Comparison of ENCODE assay signal across 20 cellular contexts in the genomic region with DNA sequence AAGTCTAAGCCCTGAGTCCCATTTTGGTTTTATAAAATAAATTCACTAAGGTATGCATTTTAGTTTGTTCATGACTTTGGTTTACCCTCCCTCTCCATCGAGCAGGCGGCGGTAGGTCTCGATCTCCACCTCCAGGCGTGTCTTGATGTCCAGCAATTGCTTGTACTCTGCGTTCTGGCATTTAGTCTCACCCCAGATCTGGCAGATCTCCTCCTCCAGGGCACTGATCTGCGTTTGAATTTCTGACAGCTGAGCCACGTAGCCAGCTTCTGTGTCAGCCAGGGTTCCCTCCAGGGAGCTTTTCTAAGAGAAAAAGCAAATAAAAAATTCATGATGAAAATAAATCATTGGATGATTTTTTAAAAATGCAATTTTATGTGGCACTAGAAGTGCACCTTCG. TPM values are rescaled to one million over a fixed set of nuclear protein-coding genes. Genes with fewer than 3 reads are reported as not detected.
A peak's percentile ranks its signal among the peaks of the same experiment; 100 is the strongest.
DNase-seq lines count a peak whose midpoint lies in the region; ATAC-seq, FAIRE-seq and TF ChIP-seq lines count a peak whose summit lies in the region.
"Had no signal": no experiment of that assay in that cellular context is flagged by ENCODE, and none has a peak within 500 bp of the region (broad histone marks: within the 10 kb centered on the region; RNA-seq: fewer than 3 reads in every experiment).

No MANE protein-coding gene starts in this region.

- H3K79me2 ChIP-seq in neural cell (replicated peaks; ENCODE audit: insufficient read depth, low read length) (no peaks in the 10 kb centered on the region), HepG2 (ENCODE audit: insufficient read depth, low read length) (no peaks in the 10 kb centered on the region)

- TF ChIP-seq POLR2A in uterus (IDR thresholded peaks at IDR 0.05) (no peak), HepG2 (IDR thresholded peaks at IDR 0.05; ENCODE audit: insufficient read depth in 1 of 2, low read depth in 2 of 2, low read length in 2 of 2) (no peak)

- no peaks in the 10 kb centered on the region for H3K9me2 ChIP-seq in neural cell (ENCODE audit: insufficient read depth, low read length)

- H3K9me3 ChIP-seq in left ventricle myocardium inferior (replicated peaks), result no peaks in the 10 kb centered on the region
- no peaks in the 10 kb centered on the region for H3K9me3 ChIP-seq in neural cell (ENCODE audit: low read length)
- no peaks in the 10 kb centered on the region for H3K9me3 ChIP-seq in uterus
- no peaks in the 10 kb centered on the region for H3K9me3 ChIP-seq in HepG2 (ENCODE audit: low read length)
- H3K9me3 ChIP-seq: Peyer's patch had no signal

- H3K9me3 Mint-ChIP-seq in stimulated activated effector memory CD8-positive, alpha-beta T cell treated with anti-CD3 and anti-CD28 coated beads, Interleukin-12 subunit alpha, Interleukin-12 subunit beta, amount 100 ng/mL, for 72 hours, result no peaks in the 10 kb centered on the region

- no peaks in the 10 kb centered on the region for H3K4me1 Mint-ChIP-seq in stimulated activated effector memory CD8-positive, alpha-beta T cell treated with anti-CD3 and anti-CD28 coated beads, Interleukin-12 subunit alpha, Interleukin-12 subunit beta, amount 100 ng/mL, for 72 hours

- in situ Hi-C loops in HepG2 (cut with HindIII; ENCODE audit: extremely low pct_ligation_motif_present, low pct_unique_long_range_greater_than_20kb), result no loop called here

- TF ChIP-seq EP300 in neural cell (conservative IDR thresholded peaks at IDR 0.05; ENCODE audit: poor library complexity, severe bottlenecking) (no peak), HepG2 (IDR thresholded peaks at IDR 0.05; ENCODE audit: low read depth in 2 of 2, low read length in 2 of 2) (no peak), HepG2 (CRISPR knock-in tag; IDR thresholded peaks at IDR 0.05; ENCODE audit: borderline replicate concordance) (no peak)

- 44% methylated on average over 9 of the region's 9 CpGs for WGBS in HepG2 (ENCODE audit: low lambda C conversion rate)

- H2AFZ ChIP-seq in neural cell (ENCODE audit: low read depth, low read length) (peak overlapping the region; percentile 14), HepG2 (ENCODE audit: low read length) (no peak overlapping the region)
- H2AFZ ChIP-seq: GM23248 had no signal

- TF ChIP-seq RAD21 in neural cell (conservative IDR thresholded peaks at IDR 0.05) (no peak), HepG2 (CRISPR knock-in tag; IDR thresholded peaks at IDR 0.05) (no peak)

- H3K4me3 ChIP-seq in left ventricle myocardium inferior (no peak overlapping the region), neural cell (ENCODE audit: low read length) (peak overlapping the region; percentile 41), uterus (no peak overlapping the region), HepG2 (replicated peaks in 1 of 3; ENCODE audit: insufficient read depth in 1 of 3, low read depth in 2 of 3, low read length in 3 of 3) (no peak overlapping the region)
- H3K4me3 ChIP-seq: GM23248, K562, Peyer's patch had no signal

- H3K4me2 ChIP-seq in neural cell (ENCODE audit: low read length) (peak overlapping the region; percentile 51), HepG2 (ENCODE audit: low read depth, low read length) (no peak overlapping the region)

- H3K36me3 ChIP-seq in left ventricle myocardium inferior (no peaks in the 10 kb centered on the region), neural cell (ENCODE audit: insufficient read depth, low read length) (no peaks in the 10 kb centered on the region), uterus (no peaks in the 10 kb centered on the region), HepG2 (replicated peaks in 1 of 2; ENCODE audit: control insufficient read depth in 1 of 2, insufficient read depth in 2 of 2, low read length in 2 of 2) (no peaks in the 10 kb centered on the region)
- H3K36me3 ChIP-seq: Peyer's patch had no signal

- no peaks in the 10 kb centered on the region for H3F3A ChIP-seq in neural cell (ENCODE audit: insufficient read depth, low read length, poor library complexity, severe bottlenecking)

- no peaks in the 10 kb centered on the region for H3K36me3 Mint-ChIP-seq in stimulated activated effector memory CD8-positive, alpha-beta T cell treated with anti-CD3 and anti-CD28 coated beads, Interleukin-12 subunit alpha, Interleukin-12 subunit beta, amount 100 ng/mL, for 72 hours

- CTCF ChIA-PET in HepG2 (lab: Yijun Ruan, JAX; ENCODE audit: low intra/inter-chr PET ratio, low total read pairs), result no interaction called here

- H3K4me1 ChIP-seq in left ventricle myocardium inferior (no peaks in the 10 kb centered on the region), uterus (no peaks in the 10 kb centered on the region), HepG2 (ENCODE audit: insufficient read depth, low read length) (peaks cover 19% of the 10 kb centered on the region)
- H3K4me1 ChIP-seq: Peyer's patch had no signal

- TF ChIP-seq CTCF in left ventricle myocardium inferior (IDR thresholded peaks at IDR 0.05; ENCODE audit: borderline replicate concordance) (no peak), neural cell (IDR thresholded peaks at IDR 0.05; ENCODE audit: poor library complexity, severe bottlenecking) (no peak), uterus (IDR thresholded peaks at IDR 0.05) (no peak), HepG2 (CRISPR knock-in tag; IDR thresholded peaks at IDR 0.05) (no peak)

- H3K27me3 ChIP-seq in left ventricle myocardium inferior (ENCODE audit: low read depth), result peaks cover 71% of the 10 kb centered on the region
- H3K27me3 ChIP-seq in neural cell (ENCODE audit: insufficient read depth, low read depth, low read length), result no peaks in the 10 kb centered on the region
- no peaks in the 10 kb centered on the region for H3K27me3 ChIP-seq in uterus
- H3K27me3 ChIP-seq in HepG2 (ENCODE audit: control insufficient read depth in 1 of 2, insufficient read depth in 2 of 2, low read length in 2 of 2), result peaks cover 2 to 22% of the 10 kb centered on the region in 2 experiments; a peak in 3 of 5 replicates
- H3K27me3 ChIP-seq: Peyer's patch had no signal

- no peak for FAIRE-seq in HepG2 (lab: Jason Lieb, UNC)
- FAIRE-seq: G401.6, GM12891, K562 had no signal

- H3K4me3 Mint-ChIP-seq in stimulated activated effector memory CD8-positive, alpha-beta T cell treated with anti-CD3 and anti-CD28 coated beads, Interleukin-12 subunit alpha, Interleukin-12 subunit beta, amount 100 ng/mL, for 72 hours, result no peak overlapping the region

- no peaks in the 10 kb centered on the region for H4K20me1 ChIP-seq in neural cell (ENCODE audit: insufficient read depth)
- H4K20me1 ChIP-seq in HepG2 (ENCODE audit: insufficient read depth, low read length), result no peaks in the 10 kb centered on the region

- ATAC-seq in Right ventricle myocardium superior (ENCODE audit: poor library complexity) (peak; percentile 74), HepG2 (no peak)
- ATAC-seq in stimulated activated effector memory CD8-positive, alpha-beta T cell treated with anti-CD3 and anti-CD28 coated beads, Interleukin-12 subunit alpha, Interleukin-12 subunit beta, amount 100 ng/mL, for 72 hours, result no peak
- ATAC-seq: K562 had no signal

- H3K27ac ChIP-seq in left ventricle myocardium inferior (replicated peaks) (no peak overlapping the region), neural cell (ENCODE audit: low read length) (peak overlapping the region; percentile 57), uterus (peak overlapping the region; percentile 1 to 30), HepG2 (ENCODE audit: extremely low read length, insufficient read depth, low read length) (no peak overlapping the region)
- H3K27ac ChIP-seq: GM23248, HL-60, Peyer's patch had no signal

- no TSS peak for BruUV-seq in HepG2 (replicated peaks; lab: Mats Ljungman, UMichigan)

- intact Hi-C loops in Right ventricle myocardium superior (cut with DNase I), result no loop called here
- intact Hi-C loops in left ventricle myocardium inferior (cut with micrococcal nuclease), result no loop called here
- intact Hi-C loops in uterus (cut with DNase I; ENCODE audit: low total_unique reads), result no loop called here
- intact Hi-C loops in HepG2 (cut with micrococcal nuclease; ENCODE audit: unreplicated experiment), result no loop called here

- peak; percentile 47 for DNase-seq in Right ventricle myocardium superior
- no peak for DNase-seq in left ventricle myocardium inferior
- DNase-seq in fibroblast of peridontal ligament (ENCODE audit: extremely low read depth), result peak; percentile 23
- peak; percentile 46 to 61 for DNase-seq in uterus
- no peak for DNase-seq in stimulated activated effector memory CD8-positive, alpha-beta T cell treated with anti-CD3 and anti-CD28 coated beads, Interleukin-12 subunit alpha, Interleukin-12 subunit beta, amount 100 ng/mL, for 72 hours (ENCODE audit: low spot score in 2 of 2)
- no peak for DNase-seq in HepG2 (ENCODE audit: low spot score)
- no peak for DNase-seq in NCI-H146 treated with DMSO at 0.1 percent for 48 hours (lab: John Stamatoyannopoulos, UW; ENCODE audit: unreplicated experiment)
- DNase-seq: AML-193, GM23248, NCI-H146, NCI-H446 treated with DMSO at 0.1 percent for 48 hours, NCI-H748 treated with DMSO at 0.1 percent for 48 hours, Peyer's patch, SHP77 treated with DMSO at 0.1 percent for 48 hours had no signal

- POLR2A ChIA-PET in HepG2 (lab: Yijun Ruan, JAX), result no interaction called here

- H3K9ac ChIP-seq in neural cell (ENCODE audit: low read length) (no peak overlapping the region), HepG2 (ENCODE audit: insufficient read depth, low read depth, low read length) (no peak overlapping the region)
- H3K9ac ChIP-seq: GM23248 had no signal

- H3K27ac Mint-ChIP-seq in stimulated activated effector memory CD8-positive, alpha-beta T cell treated with anti-CD3 and anti-CD28 coated beads, Interleukin-12 subunit alpha, Interleukin-12 subunit beta, amount 100 ng/mL, for 72 hours, result no peak overlapping the region

RNA-seq across cellular contexts. Expression of a gene that starts 4.2 kb away (rescaled TPM):
- not detected for total RNA-seq in Right ventricle myocardium superior
- total RNA-seq in left ventricle myocardium inferior, result not detected
- polyA plus RNA-seq in neural cell, result 0.83 TPM in 1 of 2 replicates, not detected in the other
- polyA minus RNA-seq in neural cell, result not detected in 2 replicates
- not detected for total RNA-seq in uterus
- total RNA-seq in HepG2 (2016; rRNA removed; fragmentation: Illumina TruSeq; extraction: Trizol), result not detected in 2 replicates
- not detected in 2 replicates for total RNA-seq in HepG2 (2016; cell fraction: cytosol; rRNA removed; fragmentation: Illumina TruSeq; extraction: Trizol; ENCODE audit: low read depth)
- not detected in 2 replicates for total RNA-seq in HepG2 (2016; cell fraction: insoluble cytoplasmic fraction; rRNA removed; fragmentation: Illumina TruSeq; extraction: Trizol)
- total RNA-seq in HepG2 (2016; cell fraction: membrane; rRNA removed; fragmentation: Illumina TruSeq; extraction: Trizol), result not detected in 2 replicates
- not detected in 2 replicates for total RNA-seq in HepG2 (2016; cell fraction: nucleus; rRNA removed; fragmentation: Illumina TruSeq; extraction: Trizol)
- polyA plus RNA-seq in HepG2 (2011; rRNA removed), result not detected in 2 replicates
- not detected in 2 replicates for polyA plus RNA-seq in HepG2 (2011; cell fraction: cytosol; rRNA removed)
- polyA plus RNA-seq in HepG2 (2011; cell fraction: nucleus; rRNA removed), result not detected in 2 replicates
- not detected in 2 replicates for polyA plus RNA-seq in HepG2 (2012)
- polyA plus RNA-seq in HepG2 (2016; cell fraction: cytosol; fragmentation: Illumina TruSeq; extraction: Trizol; ENCODE audit: low read depth), result not detected in 2 replicates
- not detected in 2 replicates for polyA plus RNA-seq in HepG2 (2016; cell fraction: insoluble cytoplasmic fraction; fragmentation: Illumina TruSeq; extraction: Trizol; ENCODE audit: low read depth)
- not detected in 2 replicates for polyA plus RNA-seq in HepG2 (2016; cell fraction: membrane; fragmentation: Illumina TruSeq; extraction: Trizol; ENCODE audit: low read depth)
- polyA plus RNA-seq in HepG2 (2016; cell fraction: nucleus; fragmentation: Illumina TruSeq; extraction: Trizol; ENCODE audit: insufficient read depth, low read depth), result not detected in 2 replicates
- not detected in 2 replicates for polyA minus RNA-seq in HepG2 (2011; rRNA and poly(A)+ RNA removed; ENCODE audit: low replicate concordance)
- not detected in 2 replicates for polyA minus RNA-seq in HepG2 (2011; cell fraction: cytosol; rRNA and poly(A)+ RNA removed)
- polyA minus RNA-seq in HepG2 (2011; cell fraction: nucleus; rRNA and poly(A)+ RNA removed), result not detected in 2 replicates
- total RNA-seq: A673, GM23248, K562 had no signal
- polyA plus RNA-seq: GM23248, K562 had no signal

RNA-seq across cellular contexts. Expression of a gene that starts 34.4 kb away (rescaled TPM):
- total RNA-seq in Right ventricle myocardium superior (not detected), left ventricle myocardium inferior (0.38 TPM), uterus (1 to 10 TPM in 3 of 4 donors, not detected in 1; 1.6 to 4.2 (median 2.6) TPM), HepG2 (2016; rRNA removed; fragmentation: Illumina TruSeq; extraction: Trizol) (not detected in 2 replicates)
- polyA plus RNA-seq in neural cell (13.6 and 15.1 TPM in 2 replicates), HepG2 (2011; rRNA removed) (not detected in 2 replicates)
- 8.5 and 10.3 TPM in 2 replicates for polyA minus RNA-seq in neural cell
- total RNA-seq in HepG2 (2016; cell fraction: cytosol; rRNA removed; fragmentation: Illumina TruSeq; extraction: Trizol; ENCODE audit: low read depth), result not detected in 2 replicates
- not detected in 2 replicates for total RNA-seq in HepG2 (2016; cell fraction: insoluble cytoplasmic fraction; rRNA removed; fragmentation: Illumina TruSeq; extraction: Trizol)
- total RNA-seq in HepG2 (2016; cell fraction: membrane; rRNA removed; fragmentation: Illumina TruSeq; extraction: Trizol), result not detected in 2 replicates
- total RNA-seq in HepG2 (2016; cell fraction: nucleus; rRNA removed; fragmentation: Illumina TruSeq; extraction: Trizol), result not detected in 2 replicates
- not detected in 2 replicates for polyA plus RNA-seq in HepG2 (2011; cell fraction: cytosol; rRNA removed)
- not detected in 2 replicates for polyA plus RNA-seq in HepG2 (2011; cell fraction: nucleus; rRNA removed)
- polyA plus RNA-seq in HepG2 (2012), result not detected in 2 replicates
- polyA plus RNA-seq in HepG2 (2016; cell fraction: cytosol; fragmentation: Illumina TruSeq; extraction: Trizol; ENCODE audit: low read depth), result not detected in 2 replicates
- not detected in 2 replicates for polyA plus RNA-seq in HepG2 (2016; cell fraction: insoluble cytoplasmic fraction; fragmentation: Illumina TruSeq; extraction: Trizol; ENCODE audit: low read depth)
- not detected in 2 replicates for polyA plus RNA-seq in HepG2 (2016; cell fraction: membrane; fragmentation: Illumina TruSeq; extraction: Trizol; ENCODE audit: low read depth)
- not detected in 2 replicates for polyA plus RNA-seq in HepG2 (2016; cell fraction: nucleus; fragmentation: Illumina TruSeq; extraction: Trizol; ENCODE audit: insufficient read depth, low read depth)
- polyA minus RNA-seq in HepG2 (2011; rRNA and poly(A)+ RNA removed; ENCODE audit: low replicate concordance), result not detected in 2 replicates
- not detected in 2 replicates for polyA minus RNA-seq in HepG2 (2011; cell fraction: cytosol; rRNA and poly(A)+ RNA removed)
- not detected in 2 replicates for polyA minus RNA-seq in HepG2 (2011; cell fraction: nucleus; rRNA and poly(A)+ RNA removed)
- total RNA-seq: A673, GM23248 had no signal
- polyA plus RNA-seq: GM23248 had no signal

RNA-seq across cellular contexts. Expression of a gene that starts 51.7 kb away (rescaled TPM):
- total RNA-seq in Right ventricle myocardium superior, result 49.5 TPM
- 58.6 TPM for total RNA-seq in left ventricle myocardium inferior
- polyA plus RNA-seq in neural cell, result 245 and 248 TPM in 2 replicates
- 241 and 295 TPM in 2 replicates for polyA minus RNA-seq in neural cell
- total RNA-seq in uterus, result 100 to 1,000 TPM; 109 to 401 (median 159) TPM
- 127 and 168 TPM in 2 replicates for total RNA-seq in HepG2 (2016; rRNA removed; fragmentation: Illumina TruSeq; extraction: Trizol)
- 29.3 and 32.5 TPM in 2 replicates for total RNA-seq in HepG2 (2016; cell fraction: cytosol; rRNA removed; fragmentation: Illumina TruSeq; extraction: Trizol; ENCODE audit: low read depth)
- 131 and 158 TPM in 2 replicates for total RNA-seq in HepG2 (2016; cell fraction: insoluble cytoplasmic fraction; rRNA removed; fragmentation: Illumina TruSeq; extraction: Trizol)
- total RNA-seq in HepG2 (2016; cell fraction: membrane; rRNA removed; fragmentation: Illumina TruSeq; extraction: Trizol), result 43.0 and 52.4 TPM in 2 replicates
- total RNA-seq in HepG2 (2016; cell fraction: nucleus; rRNA removed; fragmentation: Illumina TruSeq; extraction: Trizol), result 127 and 130 TPM in 2 replicates
- polyA plus RNA-seq in HepG2 (2011; rRNA removed), result 34.6 and 43.5 TPM in 2 replicates
- polyA plus RNA-seq in HepG2 (2011; cell fraction: cytosol; rRNA removed), result 18.5 and 25.3 TPM in 2 replicates
- 28.3 and 35.1 TPM in 2 replicates for polyA plus RNA-seq in HepG2 (2011; cell fraction: nucleus; rRNA removed)
- polyA plus RNA-seq in HepG2 (2012), result 73.1 and 98.6 TPM in 2 replicates
- 23.9 and 24.7 TPM in 2 replicates for polyA plus RNA-seq in HepG2 (2016; cell fraction: cytosol; fragmentation: Illumina TruSeq; extraction: Trizol; ENCODE audit: low read depth)
- polyA plus RNA-seq in HepG2 (2016; cell fraction: insoluble cytoplasmic fraction; fragmentation: Illumina TruSeq; extraction: Trizol; ENCODE audit: low read depth), result 212 and 228 TPM in 2 replicates
- polyA plus RNA-seq in HepG2 (2016; cell fraction: membrane; fragmentation: Illumina TruSeq; extraction: Trizol; ENCODE audit: low read depth), result 29.4 and 33.5 TPM in 2 replicates
- polyA plus RNA-seq in HepG2 (2016; cell fraction: nucleus; fragmentation: Illumina TruSeq; extraction: Trizol; ENCODE audit: insufficient read depth, low read depth), result 131 and 136 TPM in 2 replicates
- 17.7 and 44.6 TPM in 2 replicates for polyA minus RNA-seq in HepG2 (2011; rRNA and poly(A)+ RNA removed; ENCODE audit: low replicate concordance)
- 18.0 and 20.6 TPM in 2 replicates for polyA minus RNA-seq in HepG2 (2011; cell fraction: cytosol; rRNA and poly(A)+ RNA removed)
- polyA minus RNA-seq in HepG2 (2011; cell fraction: nucleus; rRNA and poly(A)+ RNA removed), result 170 and 179 TPM in 2 replicates

RNA-seq across cellular contexts. Expression of a gene that starts 55.8 kb away (rescaled TPM):
- total RNA-seq in Right ventricle myocardium superior, result not detected
- not detected for total RNA-seq in left ventricle myocardium inferior
- 0.19 and 0.56 TPM in 2 replicates for polyA plus RNA-seq in neural cell
- not detected in 2 replicates for polyA minus RNA-seq in neural cell
- total RNA-seq in uterus, result not detected
- total RNA-seq in HepG2 (2016; rRNA removed; fragmentation: Illumina TruSeq; extraction: Trizol), result not detected in 2 replicates
- not detected in 2 replicates for total RNA-seq in HepG2 (2016; cell fraction: cytosol; rRNA removed; fragmentation: Illumina TruSeq; extraction: Trizol; ENCODE audit: low read depth)
- not detected in 2 replicates for total RNA-seq in HepG2 (2016; cell fraction: insoluble cytoplasmic fraction; rRNA removed; fragmentation: Illumina TruSeq; extraction: Trizol)
- not detected in 2 replicates for total RNA-seq in HepG2 (2016; cell fraction: membrane; rRNA removed; fragmentation: Illumina TruSeq; extraction: Trizol)
- total RNA-seq in HepG2 (2016; cell fraction: nucleus; rRNA removed; fragmentation: Illumina TruSeq; extraction: Trizol), result not detected in 2 replicates
- not detected in 2 replicates for polyA plus RNA-seq in HepG2 (2011; rRNA removed)
- polyA plus RNA-seq in HepG2 (2011; cell fraction: cytosol; rRNA removed), result not detected in 2 replicates
- polyA plus RNA-seq in HepG2 (2011; cell fraction: nucleus; rRNA removed), result not detected in 2 replicates
- polyA plus RNA-seq in HepG2 (2012), result not detected in 2 replicates
- polyA plus RNA-seq in HepG2 (2016; cell fraction: cytosol; fragmentation: Illumina TruSeq; extraction: Trizol; ENCODE audit: low read depth), result not detected in 2 replicates
- not detected in 2 replicates for polyA plus RNA-seq in HepG2 (2016; cell fraction: insoluble cytoplasmic fraction; fragmentation: Illumina TruSeq; extraction: Trizol; ENCODE audit: low read depth)
- not detected in 2 replicates for polyA plus RNA-seq in HepG2 (2016; cell fraction: membrane; fragmentation: Illumina TruSeq; extraction: Trizol; ENCODE audit: low read depth)
- not detected in 2 replicates for polyA plus RNA-seq in HepG2 (2016; cell fraction: nucleus; fragmentation: Illumina TruSeq; extraction: Trizol; ENCODE audit: insufficient read depth, low read depth)
- polyA minus RNA-seq in HepG2 (2011; rRNA and poly(A)+ RNA removed; ENCODE audit: low replicate concordance), result not detected in 2 replicates
- not detected in 2 replicates for polyA minus RNA-seq in HepG2 (2011; cell fraction: cytosol; rRNA and poly(A)+ RNA removed)
- not detected in 2 replicates for polyA minus RNA-seq in HepG2 (2011; cell fraction: nucleus; rRNA and poly(A)+ RNA removed)
- total RNA-seq: GM23248, K562, Peyer's patch had no signal
- polyA plus RNA-seq: GM23248, K562 had no signal

Comparison
In these comparisons a context has a peak if more than half of its experiments do, and no peak if none do; other contexts are left out.
1. DNase-seq: peak in Right ventricle myocardium superior (single experiment), fibroblast of peridontal ligament (single experiment) and uterus (2 of 2); none in left ventricle myocardium inferior (single experiment), stimulated activated effector memory CD8-positive, alpha-beta T cell treated with anti-CD3 and anti-CD28 coated beads, Interleukin-12 subunit alpha, Interleukin-12 subunit beta, amount 100 ng/mL, for 72 hours (0 of 2), HepG2 (single experiment) and NCI-H146 treated with DMSO at 0.1 percent for 48 hours (single experiment).
2. H3K27ac ChIP-seq: peak in neural cell (single experiment) and uterus (2 of 2); none in left ventricle myocardium inferior (single experiment) and HepG2 (single experiment).